ENCODE assay signal across 4 cellular contexts in the genomic region with DNA sequence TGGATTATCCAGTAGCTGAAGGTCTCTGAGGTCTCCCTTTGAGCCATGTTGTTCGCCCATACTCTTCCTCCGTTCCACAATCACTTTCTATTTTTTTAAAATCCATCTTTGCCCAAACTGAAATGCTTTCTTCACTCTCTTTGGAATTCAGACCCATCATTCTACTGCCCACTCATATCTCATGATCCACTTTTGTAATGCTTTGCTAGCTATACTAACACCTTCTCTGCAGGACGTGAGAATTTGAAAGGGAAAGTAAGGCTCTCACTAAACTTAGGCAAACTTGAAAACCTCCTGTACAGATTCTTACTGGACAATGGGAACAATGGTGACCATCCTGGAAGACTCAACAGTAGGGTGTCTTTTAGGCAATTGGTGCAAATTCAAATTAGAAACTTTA. TPM values are rescaled to one million over a fixed set of nuclear protein-coding genes. Genes with fewer than 3 reads are reported as not detected.
"Had no signal": no experiment of that assay in that cellular context is flagged by ENCODE, and none has a peak within 500 bp of the region (broad histone marks: within the 10 kb centered on the region; RNA-seq: fewer than 3 reads in every experiment).

No MANE protein-coding gene starts in this region.

- ATAC-seq: GM12878 had no signal

- DNase-seq: GDM1, GF-D8 had no signal

- H3K4me3 ChIP-seq: GM12878 had no signal

RNA-seq across cellular contexts. Expression of a gene that starts 37.8 kb away (rescaled TPM):
- total RNA-seq: GM12878 had no signal

RNA-seq across cellular contexts. Expression of a gene that starts 59.6 kb away (rescaled TPM):
- total RNA-seq: G401, GM12878 had no signal
